28 cellular contexts compared by ENCODE assay signal in genomic region chr1:189816558-189816957, GRCh38.
"Had no signal": no experiment of that assay in that cellular context is flagged by ENCODE, and none has a peak within 500 bp of the region (broad histone marks: within the 10 kb centered on the region; RNA-seq: fewer than 3 reads in every experiment).

No MANE protein-coding gene starts in this region.

- H3K27ac Mint-ChIP-seq: activated CD4-positive, alpha-beta memory T cell treated with anti-CD3 and anti-CD28 coated beads, Interleukin-2, amount 10 ng/mL, durations not matched to agents 7 days and 5 days; activated CD4-positive, alpha-beta T cell treated with anti-CD3 and anti-CD28 coated beads, Interleukin-2, amount 10 ng/mL, durations not matched to agents 7 days and 5 days; activated naive CD4-positive, alpha-beta T cell treated with anti-CD3 and anti-CD28 coated beads, Interleukin-2, amount 10 ng/mL, durations not matched to agents 7 days and 5 days; activated naive CD4-positive, alpha-beta T cell treated with anti-CD3 and anti-CD28 coated beads, Interleukin-2, amount 50 U/mL, for 72 hours; activated naive CD8-positive, alpha-beta T cell treated with anti-CD3 and anti-CD28 coated beads, Interleukin-2, amount 10 ng/mL, durations not matched to agents 7 days and 5 days; activated T-cell treated with anti-CD3 and anti-CD28 coated beads, Interleukin-2, amount 50 U/mL, for 24 hours; activated T-cell treated with anti-CD3 and anti-CD28 coated beads, Interleukin-2, amount 50 U/mL, for 72 hours; dendritic cell treated with granulocyte-macrophage colony-stimulating factor and Interleukin-4, amounts not matched to agents 40 ng/mL and 50 ng/mL, for 4 days; endodermal cell had no signal

- H3K4me3 ChIP-seq: coronary artery, dorsolateral prefrontal cortex had no signal

- DNase-seq: activated CD4-positive, alpha-beta memory T cell treated with anti-CD3 and anti-CD28 coated beads, Interleukin-2, amount 10 ng/mL, durations not matched to agents 7 days and 5 days; activated CD4-positive, alpha-beta T cell treated with anti-CD3 and anti-CD28 coated beads for 1 hour; activated CD4-positive, alpha-beta T cell treated with anti-CD3 and anti-CD28 coated beads for 4 hours; activated CD4-positive, alpha-beta T cell treated with anti-CD3 and anti-CD28 coated beads, Interleukin-2, amount 10 ng/mL, durations not matched to agents 7 days and 5 days; activated CD4-positive, alpha-beta T cell treated with anti-CD3 and anti-CD28 coated beads, Interleukin-2, amount 50 U/mL, for 4 hours; activated CD8-positive, alpha-beta memory T cell treated with anti-CD3 and anti-CD28 coated beads, Interleukin-2, amount 50 U/mL, for 48 hours; activated gamma-delta T cell; activated naive CD4-positive, alpha-beta T cell; activated naive CD4-positive, alpha-beta T cell treated with anti-CD3 and anti-CD28 coated beads, Interleukin-2, amount 10 ng/mL, durations not matched to agents 7 days and 5 days; activated naive CD8-positive, alpha-beta T cell treated with anti-CD3 and anti-CD28 coated beads, Interleukin-2, amount 10 ng/mL, durations not matched to agents 7 days and 5 days; activated T-cell treated with anti-CD3 and anti-CD28 coated beads for 4 hours; activated T-cell treated with anti-CD3 and anti-CD28 coated beads, Interleukin-2, amount 50 U/mL, for 24 hours; activated T-cell treated with anti-CD3 and anti-CD28 coated beads, Interleukin-2, amount 50 U/mL, for 72 hours; brain microvascular endothelial cell; dorsolateral prefrontal cortex; effector memory CD4-positive, alpha-beta T cell; endodermal cell; foreskin fibroblast; head of caudate nucleus; T-helper 2 cell had no signal

- ATAC-seq: activated naive CD4-positive, alpha-beta T cell treated with anti-CD3 and anti-CD28 coated beads, Interleukin-2, amount 50 U/mL, for 72 hours; activated T-cell treated with anti-CD3 and anti-CD28 coated beads, Interleukin-2, amount 50 U/mL, for 72 hours; esophagus mucosa had no signal

- H3K36me3 ChIP-seq: brain microvascular endothelial cell had no signal

- H3K36me3 Mint-ChIP-seq: activated naive CD4-positive, alpha-beta T cell treated with anti-CD3 and anti-CD28 coated beads, Interleukin-2, amount 10 ng/mL, durations not matched to agents 7 days and 5 days; activated naive CD4-positive, alpha-beta T cell treated with anti-CD3 and anti-CD28 coated beads, Interleukin-2, amount 50 U/mL, for 72 hours; activated naive CD8-positive, alpha-beta T cell treated with anti-CD3 and anti-CD28 coated beads, Interleukin-2, amount 10 ng/mL, durations not matched to agents 7 days and 5 days had no signal

- H3K27me3 Mint-ChIP-seq: activated CD4-positive, alpha-beta memory T cell treated with anti-CD3 and anti-CD28 coated beads, Interleukin-2, amount 10 ng/mL, durations not matched to agents 7 days and 5 days; activated CD4-positive, alpha-beta T cell treated with anti-CD3 and anti-CD28 coated beads, Interleukin-2, amount 10 ng/mL, durations not matched to agents 7 days and 5 days; activated naive CD4-positive, alpha-beta T cell treated with anti-CD3 and anti-CD28 coated beads, Interleukin-2, amount 10 ng/mL, durations not matched to agents 7 days and 5 days; activated naive CD8-positive, alpha-beta T cell treated with anti-CD3 and anti-CD28 coated beads, Interleukin-2, amount 10 ng/mL, durations not matched to agents 7 days and 5 days; activated T-cell treated with anti-CD3 and anti-CD28 coated beads, Interleukin-2, amount 50 U/mL, for 24 hours; central memory CD8-positive, alpha-beta T cell; dendritic cell treated with granulocyte-macrophage colony-stimulating factor and Interleukin-4, amounts not matched to agents 40 ng/mL and 50 ng/mL, for 4 days had no signal

- H3K9me3 Mint-ChIP-seq: dendritic cell treated with granulocyte-macrophage colony-stimulating factor and Interleukin-4, amounts not matched to agents 40 ng/mL and 50 ng/mL, for 4 days; endodermal cell had no signal

- H3K4me3 Mint-ChIP-seq: activated CD4-positive, alpha-beta memory T cell treated with anti-CD3 and anti-CD28 coated beads, Interleukin-2, amount 10 ng/mL, durations not matched to agents 7 days and 5 days; activated CD4-positive, alpha-beta T cell treated with anti-CD3 and anti-CD28 coated beads, Interleukin-2, amount 10 ng/mL, durations not matched to agents 7 days and 5 days; activated naive CD4-positive, alpha-beta T cell treated with anti-CD3 and anti-CD28 coated beads, Interleukin-2, amount 10 ng/mL, durations not matched to agents 7 days and 5 days; activated naive CD8-positive, alpha-beta T cell treated with anti-CD3 and anti-CD28 coated beads, Interleukin-2, amount 10 ng/mL, durations not matched to agents 7 days and 5 days; activated T-cell treated with anti-CD3 and anti-CD28 coated beads, Interleukin-2, amount 50 U/mL, for 24 hours; activated T-cell treated with anti-CD3 and anti-CD28 coated beads, Interleukin-2, amount 50 U/mL, for 72 hours; central memory CD8-positive, alpha-beta T cell; dendritic cell treated with granulocyte-macrophage colony-stimulating factor and Interleukin-4, amounts not matched to agents 40 ng/mL and 50 ng/mL, for 4 days; endodermal cell had no signal

- FAIRE-seq: astrocyte, bronchial epithelial cell, frontal cortex had no signal

- H3K27me3 ChIP-seq: brain microvascular endothelial cell, dorsolateral prefrontal cortex had no signal

- H3K4me1 Mint-ChIP-seq: activated CD4-positive, alpha-beta memory T cell treated with anti-CD3 and anti-CD28 coated beads, Interleukin-2, amount 10 ng/mL, durations not matched to agents 7 days and 5 days; activated CD4-positive, alpha-beta T cell treated with anti-CD3 and anti-CD28 coated beads, Interleukin-2, amount 10 ng/mL, durations not matched to agents 7 days and 5 days; activated naive CD4-positive, alpha-beta T cell treated with anti-CD3 and anti-CD28 coated beads, Interleukin-2, amount 10 ng/mL, durations not matched to agents 7 days and 5 days; activated naive CD8-positive, alpha-beta T cell treated with anti-CD3 and anti-CD28 coated beads, Interleukin-2, amount 10 ng/mL, durations not matched to agents 7 days and 5 days; central memory CD8-positive, alpha-beta T cell had no signal
